8 cellular contexts compared by ENCODE assay signal in the genomic region with DNA sequence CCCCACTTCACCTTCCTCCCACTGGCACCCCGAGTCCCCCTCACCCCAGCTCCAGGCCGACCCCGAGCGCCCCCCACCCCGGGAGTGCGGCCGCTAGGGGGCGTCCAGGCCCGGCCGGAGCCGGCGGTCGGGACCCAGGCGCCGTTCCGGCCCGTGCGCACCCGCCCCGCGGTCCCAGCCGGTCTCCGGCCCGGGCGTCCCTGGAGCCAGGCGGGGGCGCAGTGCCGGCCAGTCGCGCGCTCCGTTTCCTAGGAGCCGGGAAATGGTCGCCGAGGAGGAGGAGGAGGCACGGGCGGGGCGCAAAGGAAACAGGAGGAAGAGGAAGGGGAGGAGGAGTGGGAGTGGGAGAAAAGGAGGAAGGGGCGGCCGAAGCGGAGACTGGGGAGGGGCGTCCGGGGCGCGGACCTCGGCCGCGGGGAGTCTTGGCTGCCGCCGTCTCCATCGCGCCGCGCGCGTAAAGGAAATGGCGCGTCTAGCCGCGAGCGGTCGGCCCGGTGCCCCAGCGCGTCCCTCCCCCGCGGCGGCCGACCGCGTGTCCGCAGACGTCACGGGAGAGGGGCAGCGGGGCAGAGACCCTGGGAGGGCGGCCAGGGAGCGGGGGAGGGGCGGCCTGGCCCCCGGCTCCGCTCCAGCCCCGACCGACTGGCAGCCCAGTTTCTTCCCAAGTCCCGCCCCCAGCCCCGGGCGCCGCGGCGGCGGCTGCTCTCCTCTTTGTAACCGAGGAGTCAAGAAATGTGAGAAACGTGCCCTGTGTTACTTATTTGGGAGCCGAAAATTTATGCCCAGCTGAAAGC. TPM values are rescaled to one million over a fixed set of nuclear protein-coding genes. Genes with fewer than 3 reads are reported as not detected.
DNase-seq lines count a peak whose midpoint lies in the region; ATAC-seq and TF ChIP-seq lines count a peak whose summit lies in the region.

No MANE protein-coding gene starts in this region.

- H3K27ac ChIP-seq in VCaP (peak overlapping the region; percentile 100), colonic mucosa (peak overlapping the region; percentile 91), layer of hippocampus (ENCODE audit: low read depth, low read length) (peak overlapping the region; percentile 80)

- H3K9ac ChIP-seq in colonic mucosa (ENCODE audit: low read depth in 2 of 2, low read length in 2 of 2), result peak overlapping the region; percentile 61 to 75

- intact Hi-C loops in colonic mucosa (cut with DNase I), result no loop called here

- H3K9me3 ChIP-seq in colonic mucosa, result no peaks in the 10 kb centered on the region

- H3K4me3 ChIP-seq in colonic mucosa, result peak overlapping the region; percentile 81

- H3K27me3 ChIP-seq in colonic mucosa (peaks cover 6% of the 10 kb centered on the region), layer of hippocampus (ENCODE audit: control insufficient read depth, insufficient read depth, low read length) (no peaks in the 10 kb centered on the region)

- no peaks in the 10 kb centered on the region for H3K4me1 ChIP-seq in colonic mucosa

- no peak for ATAC-seq in HG03460 (IDR thresholded peaks at IDR 0.05; ENCODE audit: unreplicated experiment)

- DNase-seq in NCI-H1436 (lab: John Stamatoyannopoulos, UW) (peak; percentile 49), NCI-H1436 treated with DMSO at 0.1 percent for 48 hours (lab: John Stamatoyannopoulos, UW) (no peak), NCI-H1930 (lab: John Stamatoyannopoulos, UW) (peak; percentile 78 to 91), colonic mucosa (peak; percentile 85)
- DNase-seq in stimulated activated CD4-positive, alpha-beta T cell treated with anti-CD3 and anti-CD28 coated beads, Interleukin-15, amount 100 ng/mL, for 24 hours, result peak; percentile 73

- H3K36me3 ChIP-seq in colonic mucosa, result no peaks in the 10 kb centered on the region

- TF ChIP-seq CTCF in VCaP (conservative IDR thresholded peaks at IDR 0.05) (peak; percentile 98), colonic mucosa (IDR thresholded peaks at IDR 0.05) (peak; percentile 62)

RNA-seq across cellular contexts. Expression of a gene that starts 1.1 kb away (rescaled TPM):
- total RNA-seq in colonic mucosa, result 10 to 100 TPM; 13.8 to 14.0 TPM
